16 cellular contexts compared by ENCODE assay signal in genomic region chr2:237180225-237180624, GRCh38.
A peak's percentile ranks its signal among the peaks of the same experiment; 100 is the strongest.
DNase-seq lines count a peak whose midpoint lies in the region; ATAC-seq and TF ChIP-seq lines count a peak whose summit lies in the region.
"Had no signal": no experiment of that assay in that cellular context is flagged by ENCODE, and none has a peak within 500 bp of the region (broad histone marks: within the 10 kb centered on the region; RNA-seq: fewer than 3 reads in every experiment).

No MANE protein-coding gene starts in this region.

- no peaks in the 10 kb centered on the region for H3K36me3 ChIP-seq in osteoblast (ENCODE audit: insufficient read depth, low read length)
- no peaks in the 10 kb centered on the region for H3K36me3 ChIP-seq in adrenal gland (replicated peaks in 1 of 2)
- H3K36me3 ChIP-seq in upper lobe of left lung, result no peaks in the 10 kb centered on the region

- H3K9me3 ChIP-seq in AG04450 (ENCODE audit: control insufficient read depth, insufficient read depth, low read length) (no peaks in the 10 kb centered on the region; the same call in 1 of the 2 replicates), osteoblast (ENCODE audit: low read depth, low read length) (no peaks in the 10 kb centered on the region), adrenal gland (replicated peaks in 1 of 3) (no peaks in the 10 kb centered on the region), upper lobe of left lung (no peaks in the 10 kb centered on the region)

- no peak overlapping the region for H3K4me3 Mint-ChIP-seq in chondrocyte (ENCODE audit: unreplicated experiment)
- H3K4me3 Mint-ChIP-seq: CD14-positive monocyte, IgD-negative memory B cell had no signal

- H3K27ac Mint-ChIP-seq in chondrocyte (ENCODE audit: unreplicated experiment), result peak overlapping the region; percentile 68
- H3K27ac Mint-ChIP-seq: CD14-positive monocyte, IgD-negative memory B cell had no signal

- CTCF ChIA-PET in AG04450 (lab: Charles Lee), result interaction anchor here (0.6 kb wide), 1 partner anchor 296 kb away, joined by 3 read pairs; no protein-coding TSS in a partner anchor

- H3K4me1 Mint-ChIP-seq in chondrocyte (ENCODE audit: low read depth), result peaks cover 72% of the 10 kb centered on the region
- H3K4me1 Mint-ChIP-seq: CD14-positive monocyte, IgD-negative memory B cell had no signal

- peaks cover 47% of the 10 kb centered on the region for H3K4me1 ChIP-seq in osteoblast (ENCODE audit: insufficient read depth, low read length)
- no peaks in the 10 kb centered on the region for H3K4me1 ChIP-seq in adrenal gland (replicated peaks in 1 of 2)
- H3K4me1 ChIP-seq in upper lobe of left lung, result no peaks in the 10 kb centered on the region

- H3K36me3 Mint-ChIP-seq in chondrocyte (ENCODE audit: low read depth), result peaks cover 3% of the 10 kb centered on the region
- H3K36me3 Mint-ChIP-seq: CD14-positive monocyte, IgD-negative memory B cell had no signal

- intact Hi-C loops in left cardiac atrium (cut with DNase I), result no loop called here
- intact Hi-C loops in adrenal gland (cut with DNase I), result loop anchor here in 1 of 2 donors (10.0 kb wide), 1 partner anchor 135 kb away; no protein-coding TSS in a partner anchor

- no peaks in the 10 kb centered on the region for H4K20me1 ChIP-seq in osteoblast (ENCODE audit: insufficient read depth, low read length)

- H3K27me3 ChIP-seq in AG04450 (ENCODE audit: control insufficient read depth, insufficient read depth, low read length), result no peaks in the 10 kb centered on the region
- no peaks in the 10 kb centered on the region for H3K27me3 ChIP-seq in osteoblast (ENCODE audit: insufficient read depth, low read length)
- H3K27me3 ChIP-seq in adrenal gland, result no peaks in the 10 kb centered on the region
- H3K27me3 ChIP-seq in upper lobe of left lung, result no peaks in the 10 kb centered on the region

- TF ChIP-seq EP300 in upper lobe of left lung (IDR thresholded peaks at IDR 0.05), result no peak

- POLR2A ChIA-PET in AG04450 (lab: Yijun Ruan, JAX), result interaction anchor here (0.6 kb wide), 1 partner anchor 174 kb away, joined by 4 read pairs; no protein-coding TSS in a partner anchor

- peaks cover 2% of the 10 kb centered on the region for H3K9me3 Mint-ChIP-seq in chondrocyte (ENCODE audit: low read depth)
- H3K9me3 Mint-ChIP-seq: IgD-negative memory B cell had no signal

- ATAC-seq in left cardiac atrium (peak; percentile 48 to 52), upper lobe of left lung (ENCODE audit: low FRiP score in 2 of 2) (no peak)

- TF ChIP-seq POLR2A in adrenal gland (IDR thresholded peaks at IDR 0.05), result no peak
- TF ChIP-seq POLR2A in upper lobe of left lung (IDR thresholded peaks at IDR 0.05), result no peak

- DNase-seq in AG04450 (ENCODE audit: low read depth, low spot score) (no peak), chondrocyte (ENCODE audit: low spot score) (no peak), left cardiac atrium (no peak), osteoblast (ENCODE audit: insufficient read length, low spot score, missing footprints) (no peak), adrenal gland (no peak), GM10266 (ENCODE audit: extremely low spot score) (no peak), DMS 273 treated with DMSO at 0.1 percent for 48 hours (lab: John Stamatoyannopoulos, UW) (no peak), upper lobe of left lung (no peak)
- DNase-seq: DMS79 treated with DMSO at 0.1 percent for 48 hours, H7, Karpas-422, NCI-H1436, NCI-H1930, NCI-H526 had no signal

- H3K79me2 ChIP-seq in osteoblast (ENCODE audit: insufficient read depth, low read length), result no peaks in the 10 kb centered on the region

- H3K27ac ChIP-seq in AG04450 (ENCODE audit: low read depth, low read length), result peak overlapping the region; percentile 95
- H3K27ac ChIP-seq in osteoblast (ENCODE audit: low read depth, low read length), result peak overlapping the region; percentile 13
- H3K27ac ChIP-seq in adrenal gland, result no peak overlapping the region
- no peak overlapping the region for H3K27ac ChIP-seq in upper lobe of left lung

- H3K4me3 ChIP-seq in AG04450 (ENCODE audit: low read depth, low read length) (no peak overlapping the region), osteoblast (ENCODE audit: insufficient read depth, low read length) (no peak overlapping the region), adrenal gland (no peak overlapping the region), upper lobe of left lung (no peak overlapping the region)

- H2AFZ ChIP-seq in osteoblast (ENCODE audit: low read length), result no peak overlapping the region

- no peaks in the 10 kb centered on the region for H3K27me3 Mint-ChIP-seq in chondrocyte (ENCODE audit: low read depth)

- TF ChIP-seq CTCF in AG04450 (IDR thresholded peaks at IDR 0.05; ENCODE audit: low read depth, low read length), result no peak
- TF ChIP-seq CTCF in chondrocyte (IDR thresholded peaks at IDR 0.05), result no peak
- TF ChIP-seq CTCF in osteoblast (IDR thresholded peaks at IDR 0.05; ENCODE audit: extremely low read depth, low read depth, low read length), result no peak
- TF ChIP-seq CTCF in adrenal gland (IDR thresholded peaks at IDR 0.05), result no peak
- no peak for TF ChIP-seq CTCF in GM10266 (IDR thresholded peaks at IDR 0.05; ENCODE audit: control insufficient read depth, insufficient read depth, low read depth, missing control alignments)
- no peak for TF ChIP-seq CTCF in upper lobe of left lung (IDR thresholded peaks at IDR 0.05)

- H3K4me2 ChIP-seq in osteoblast (ENCODE audit: insufficient read depth, low read length), result no peak overlapping the region

- 70 to 87% (median 84%) methylated on average over 5 of the region's 5 CpGs for WGBS in adrenal gland, 4 donors
- 65 to 81% methylated on average over 5 of the region's 5 CpGs for WGBS in upper lobe of left lung, 2 donors

Comparison
In these comparisons a context has a peak if more than half of its experiments do, and no peak if none do; other contexts are left out.
1. H3K27ac ChIP-seq: peak in AG04450 (single experiment) and osteoblast (single experiment); none in adrenal gland (0 of 5) and upper lobe of left lung (0 of 4).
2. ATAC-seq: peak in left cardiac atrium (2 of 2); none in upper lobe of left lung (0 of 2).